Comparison of ENCODE assay signal across 3 cellular contexts in the genomic region with DNA sequence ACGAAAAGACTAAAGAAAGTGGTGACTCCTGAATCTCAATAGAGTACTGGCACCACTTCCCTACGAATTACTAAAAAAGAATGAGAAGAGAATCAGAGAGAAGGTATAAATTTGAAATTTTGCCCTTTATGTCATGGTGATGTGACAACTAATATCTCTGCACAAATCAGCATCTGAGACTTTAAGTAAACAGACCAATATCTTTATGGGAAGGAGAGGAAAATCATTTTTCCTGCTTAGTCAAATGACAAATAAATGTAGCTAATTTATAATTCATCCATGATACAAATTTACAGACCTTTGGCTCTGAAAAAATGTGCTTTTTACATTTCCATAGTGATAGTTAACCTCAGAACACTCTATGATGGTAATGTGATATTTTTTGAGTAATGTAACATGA.
"Had no signal": no experiment of that assay in that cellular context is flagged by ENCODE, and none has a peak within 500 bp of the region (broad histone marks: within the 10 kb centered on the region; RNA-seq: fewer than 3 reads in every experiment).

No MANE protein-coding gene starts in this region.

- DNase-seq: GDM1, GF-D8 had no signal

- ATAC-seq: GM12878 had no signal

- H3K4me3 ChIP-seq: GM12878 had no signal
